1 cellular context compared by ENCODE assay signal in genomic region chr20:37406010-37406998, GRCh38.
TF ChIP-seq lines count a peak whose summit lies in the region.

No MANE protein-coding gene starts in this region.

TF ChIP-seq in HepG2, 621 proteins besides CTCF, POLR2A, EP300 and RAD21 (continued from another document and continues in another):
- peak; percentile 90; the same call in 1 of the 2 replicates for TF ChIP-seq PRDM4 (CRISPR knock-in tag; IDR thresholded peaks at IDR 0.05; ENCODE audit: borderline replicate concordance)
- TF ChIP-seq SMARCE1 (IDR thresholded peaks at IDR 0.05; ENCODE audit: borderline replicate concordance), result no peak
- TF ChIP-seq RFXAP (CRISPR knock-in tag; IDR thresholded peaks at IDR 0.05; ENCODE audit: borderline replicate concordance), result peak; percentile 97
- TF ChIP-seq ZNF383 (CRISPR knock-in tag; IDR thresholded peaks at IDR 0.05; ENCODE audit: borderline replicate concordance), result no peak
- TF ChIP-seq BATF2 (CRISPR knock-in tag; IDR thresholded peaks at IDR 0.05), result peak; percentile 80; the same call in 1 of the 2 replicates
- TF ChIP-seq PBX3 (CRISPR knock-in tag; IDR thresholded peaks at IDR 0.05; ENCODE audit: borderline replicate concordance), result no peak
- TF ChIP-seq TSC22D2 (CRISPR knock-in tag; IDR thresholded peaks at IDR 0.05; ENCODE audit: borderline replicate concordance), result peak; percentile 84
- peak; percentile 62; the same call in 1 of the 2 replicates for TF ChIP-seq ZBTB25 (CRISPR knock-in tag; IDR thresholded peaks at IDR 0.05)
- TF ChIP-seq GZF1 (CRISPR knock-in tag; IDR thresholded peaks at IDR 0.05), result 0 out of 2 replicates have a peak, but pooled peaks have one; percentile 14
- TF ChIP-seq ZBTB34 (CRISPR knock-in tag; IDR thresholded peaks at IDR 0.05), result no peak; the same call in 1 of the 2 replicates
- peak; percentile 99 for TF ChIP-seq ZNF446 (CRISPR knock-in tag; IDR thresholded peaks at IDR 0.05)
- peak; percentile 97 for TF ChIP-seq ARID2 (CRISPR knock-in tag; IDR thresholded peaks at IDR 0.05; ENCODE audit: borderline replicate concordance)
- TF ChIP-seq ETS1 (CRISPR knock-in tag; IDR thresholded peaks at IDR 0.05), result peak; percentile 94; the same call in 1 of the 2 replicates
- no peak; the same call in 1 of the 2 replicates for TF ChIP-seq AHDC1 (CRISPR knock-in tag; IDR thresholded peaks at IDR 0.05; ENCODE audit: borderline replicate concordance)
- TF ChIP-seq SOX5 (CRISPR knock-in tag; IDR thresholded peaks at IDR 0.05; ENCODE audit: borderline replicate concordance), result peak; percentile 73
- no peak for TF ChIP-seq TAF15 (IDR thresholded peaks at IDR 0.05; ENCODE audit: low read depth, low read length, poor library complexity, severe bottlenecking)
- TF ChIP-seq TFDP1 (CRISPR knock-in tag; IDR thresholded peaks at IDR 0.05; ENCODE audit: borderline replicate concordance), result peak; percentile 99
- TF ChIP-seq HIC2 (CRISPR knock-in tag; IDR thresholded peaks at IDR 0.05; ENCODE audit: low read depth), result peak; percentile 52; the same call in 1 of the 2 replicates
- no peak for TF ChIP-seq ZSCAN22 (CRISPR knock-in tag; IDR thresholded peaks at IDR 0.05)
- TF ChIP-seq PAWR (CRISPR knock-in tag; IDR thresholded peaks at IDR 0.05; ENCODE audit: borderline replicate concordance), result no peak; the same call in 1 of the 2 replicates
- TF ChIP-seq ARHGAP35 (CRISPR knock-in tag; IDR thresholded peaks at IDR 0.05; ENCODE audit: borderline replicate concordance), result peak; percentile 96
- TF ChIP-seq FIP1L1 (IDR thresholded peaks at IDR 0.05; ENCODE audit: borderline replicate concordance, insufficient read depth, low read depth, low read length), result peak; percentile 75
- TF ChIP-seq WIZ (CRISPR knock-in tag; IDR thresholded peaks at IDR 0.05), result no peak
- peak; percentile 99 for TF ChIP-seq ZBTB38 (CRISPR knock-in tag; IDR thresholded peaks at IDR 0.05)
- no peak for TF ChIP-seq POGZ (CRISPR knock-in tag; IDR thresholded peaks at IDR 0.05)
- TF ChIP-seq NBN (conservative IDR thresholded peaks at IDR 0.05), result no peak; the same call in 1 of the 2 replicates
- peak; percentile 99 for TF ChIP-seq AKAP8 (CRISPR knock-in tag; IDR thresholded peaks at IDR 0.05)
- TF ChIP-seq ZNF790 (CRISPR knock-in tag; IDR thresholded peaks at IDR 0.05; ENCODE audit: borderline replicate concordance), result peak; percentile 93; the same call in 1 of the 2 replicates
- TF ChIP-seq KAT8 (CRISPR knock-in tag; IDR thresholded peaks at IDR 0.05), result peak; percentile 42; the same call in 1 of the 2 replicates
- TF ChIP-seq MZF1 (CRISPR knock-in tag; IDR thresholded peaks at IDR 0.05; ENCODE audit: borderline replicate concordance), result no peak
- peak; percentile 99 for TF ChIP-seq ZNF431 (CRISPR knock-in tag; IDR thresholded peaks at IDR 0.05; ENCODE audit: borderline replicate concordance, low read depth)
- TF ChIP-seq MYPOP (CRISPR knock-in tag; IDR thresholded peaks at IDR 0.05), result peak; percentile 98
- no peak for TF ChIP-seq GMEB1 (CRISPR knock-in tag; IDR thresholded peaks at IDR 0.05; ENCODE audit: borderline replicate concordance)
- peak; percentile 73 for TF ChIP-seq ZNF362 (CRISPR knock-in tag; IDR thresholded peaks at IDR 0.05; ENCODE audit: borderline replicate concordance)
- TF ChIP-seq KMT2A (CRISPR knock-in tag; IDR thresholded peaks at IDR 0.05), result no peak
